9 cellular contexts compared by ENCODE assay signal in the genomic region with DNA sequence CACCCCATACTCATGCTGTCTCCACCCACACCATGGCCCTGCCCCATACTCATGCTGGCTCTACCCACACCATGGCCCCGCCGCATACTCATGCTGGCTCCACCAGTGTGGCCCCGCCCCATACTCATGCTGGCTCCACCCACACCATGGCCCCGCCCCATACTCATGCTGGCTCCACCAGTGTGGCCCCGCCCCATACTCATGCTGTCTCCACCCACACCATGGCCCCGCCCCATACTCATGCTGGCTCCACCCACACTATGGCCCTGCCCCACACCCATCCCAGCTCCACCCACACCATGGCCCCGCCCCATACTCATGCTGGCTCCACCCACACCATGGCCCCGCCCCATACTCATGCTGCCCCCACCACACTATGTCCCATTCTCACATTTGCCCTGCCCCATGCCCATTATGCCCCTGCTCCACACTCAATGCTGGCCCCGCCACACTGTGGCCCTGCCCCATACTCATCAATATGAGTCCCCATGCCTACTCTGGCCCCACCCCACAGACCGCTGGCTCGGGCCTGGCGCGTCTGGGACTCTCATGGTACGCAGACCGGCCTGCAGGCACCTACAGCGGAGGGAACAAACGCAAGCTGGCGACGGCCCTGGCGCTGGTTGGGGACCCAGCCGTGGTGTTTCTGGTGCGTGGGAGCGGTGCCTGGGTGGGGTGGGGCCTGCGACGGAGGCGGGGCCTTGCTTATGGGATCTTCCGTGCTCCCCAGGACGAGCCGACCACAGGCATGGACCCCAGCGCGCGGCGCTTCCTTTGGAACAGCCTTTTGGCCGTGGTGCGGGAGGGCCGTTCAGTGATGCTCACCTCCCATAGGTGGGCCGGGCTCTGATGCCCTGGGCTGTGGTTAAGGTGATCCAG. TPM values are rescaled to one million over a fixed set of nuclear protein-coding genes. Genes with fewer than 3 reads are reported as not detected.
DNase-seq lines count a peak whose midpoint lies in the region; ATAC-seq and TF ChIP-seq lines count a peak whose summit lies in the region.
"Had no signal": no experiment of that assay in that cellular context is flagged by ENCODE, and none has a peak within 500 bp of the region (broad histone marks: within the 10 kb centered on the region; RNA-seq: fewer than 3 reads in every experiment).

No MANE protein-coding gene starts in this region.

- no peaks in the 10 kb centered on the region for H3K9me3 ChIP-seq in CD4-positive, alpha-beta T cell (ENCODE audit: control insufficient read depth, low read length)

- peak in 6 of 10 experiments; percentile 36 to 79 (median 64) for DNase-seq in CD4-positive, alpha-beta T cell
- DNase-seq in HFFc6, result peak; percentile 25
- DNase-seq in activated CD4-positive, alpha-beta T cell treated with anti-CD3 and anti-CD28 coated beads, Interleukin-2, amount 10 ng/mL, durations not matched to agents 24 days and 14 days, result peak; percentile 93
- no peak for DNase-seq in foreskin keratinocyte
- DNase-seq in cerebellar nuclear complex (lab: John Stamatoyannopoulos, UW), result no peak
- DNase-seq in pons (ENCODE audit: low spot score), result no peak
- no peak for DNase-seq in AG08395 (ENCODE audit: low spot score)
- DNase-seq in GF-D8 (lab: John Stamatoyannopoulos, UW), result no peak
- DNase-seq: DMS79 had no signal

- peaks cover 41% of the 10 kb centered on the region for H3K4me1 Mint-ChIP-seq in CD4-positive, alpha-beta T cell (ENCODE audit: low read depth)
- H3K4me1 Mint-ChIP-seq in HFFc6 (ENCODE audit: low read depth), result no peaks in the 10 kb centered on the region
- peaks cover 22% of the 10 kb centered on the region for H3K4me1 Mint-ChIP-seq in activated CD4-positive, alpha-beta T cell treated with anti-CD3 and anti-CD28 coated beads, Interleukin-2, amount 10 ng/mL, durations not matched to agents 24 days and 14 days

- H3K27ac ChIP-seq in CD4-positive, alpha-beta T cell (ENCODE audit: low read depth, low read length), result no peak overlapping the region
- no peak overlapping the region for H3K27ac ChIP-seq in foreskin keratinocyte

- H3K4me1 ChIP-seq in foreskin keratinocyte, result peaks cover 14% of the 10 kb centered on the region

- no peak for TF ChIP-seq CTCF in CD4-positive, alpha-beta T cell (IDR thresholded peaks at IDR 0.05)
- TF ChIP-seq CTCF in HFFc6 (IDR thresholded peaks at IDR 0.05) (no peak), foreskin keratinocyte (conservative IDR thresholded peaks at IDR 0.05) (no peak)

- CTCF ChIA-PET in CD4-positive, alpha-beta T cell (lab: Charles Lee), result no interaction called here

- H3K27ac Mint-ChIP-seq in CD4-positive, alpha-beta T cell, result peak overlapping the region; percentile 44
- no peak overlapping the region for H3K27ac Mint-ChIP-seq in HFFc6
- no peak overlapping the region for H3K27ac Mint-ChIP-seq in activated CD4-positive, alpha-beta T cell treated with anti-CD3 and anti-CD28 coated beads, Interleukin-2, amount 10 ng/mL, durations not matched to agents 24 days and 14 days

- ATAC-seq in CD4-positive, alpha-beta T cell (ENCODE audit: poor library complexity), result peak; percentile 21
- ATAC-seq in foreskin keratinocyte, result peak; percentile 23

- intact Hi-C loops in CD4-positive, alpha-beta T cell (cut with DNase I, micrococcal nuclease), result no loop called here
- intact Hi-C loops in activated CD4-positive, alpha-beta T cell treated with anti-CD3 and anti-CD28 coated beads, Interleukin-2, amount 10 ng/mL, durations not matched to agents 24 days and 14 days (cut with micrococcal nuclease), result no loop called here

- no peaks in the 10 kb centered on the region for H3K27me3 Mint-ChIP-seq in CD4-positive, alpha-beta T cell
- peaks cover 5% of the 10 kb centered on the region for H3K27me3 Mint-ChIP-seq in HFFc6 (ENCODE audit: insufficient read depth)
- H3K27me3 Mint-ChIP-seq in activated CD4-positive, alpha-beta T cell treated with anti-CD3 and anti-CD28 coated beads, Interleukin-2, amount 10 ng/mL, durations not matched to agents 24 days and 14 days, result no peaks in the 10 kb centered on the region

- POLR2A ChIA-PET in CD4-positive, alpha-beta T cell (lab: Charles Lee), result interaction anchor here (21.0 kb wide), 1 partner anchor 19 kb away, joined by 1253 read pairs; no protein-coding TSS in a partner anchor

- H3K36me3 Mint-ChIP-seq in CD4-positive, alpha-beta T cell (ENCODE audit: low read depth), result peaks cover 25% of the 10 kb centered on the region
- no peaks in the 10 kb centered on the region; the same call in 1 of the 2 replicates for H3K36me3 Mint-ChIP-seq in HFFc6 (ENCODE audit: low read depth)
- no peaks in the 10 kb centered on the region for H3K36me3 Mint-ChIP-seq in activated CD4-positive, alpha-beta T cell treated with anti-CD3 and anti-CD28 coated beads, Interleukin-2, amount 10 ng/mL, durations not matched to agents 24 days and 14 days (ENCODE audit: low read depth)

- H3K9me3 Mint-ChIP-seq in CD4-positive, alpha-beta T cell, result no peaks in the 10 kb centered on the region
- peaks cover 3% of the 10 kb centered on the region; the same call in 1 of the 2 replicates for H3K9me3 Mint-ChIP-seq in HFFc6
- H3K9me3 Mint-ChIP-seq in activated CD4-positive, alpha-beta T cell treated with anti-CD3 and anti-CD28 coated beads, Interleukin-2, amount 10 ng/mL, durations not matched to agents 24 days and 14 days, result no peaks in the 10 kb centered on the region

- no peaks in the 10 kb centered on the region for H3K27me3 ChIP-seq in CD4-positive, alpha-beta T cell (ENCODE audit: control insufficient read depth, insufficient read depth, low read length)
- H3K27me3 ChIP-seq in foreskin keratinocyte, result peaks cover 5% of the 10 kb centered on the region

- H3K4me3 Mint-ChIP-seq in CD4-positive, alpha-beta T cell, result no peak overlapping the region
- no peak overlapping the region for H3K4me3 Mint-ChIP-seq in HFFc6
- no peak overlapping the region for H3K4me3 Mint-ChIP-seq in activated CD4-positive, alpha-beta T cell treated with anti-CD3 and anti-CD28 coated beads, Interleukin-2, amount 10 ng/mL, durations not matched to agents 24 days and 14 days

RNA-seq across cellular contexts. Expression of a gene that starts 3.7 kb away (rescaled TPM):
- 100 to 1,000 TPM; 861 to 878 TPM for total RNA-seq in CD4-positive, alpha-beta T cell
- total RNA-seq in HFFc6 (2021; fragmentation: NEBNext Ultra II Directional; extraction: Animal tissue kit (Norgen Biotek cat#: 25700)), result under 1 TPM; 0.28 to 0.74 (median 0.60) TPM
- total RNA-seq in activated CD4-positive, alpha-beta T cell treated with anti-CD3 and anti-CD28 coated beads, Interleukin-2, amount 10 ng/mL, durations not matched to agents 24 days and 14 days, result 176 and 183 TPM in 2 replicates
- total RNA-seq in foreskin keratinocyte, result 4.5 and 5.5 TPM in 2 replicates
- 4.0 and 4.6 TPM in 2 replicates for polyA plus RNA-seq in foreskin keratinocyte

RNA-seq across cellular contexts. Expression of a gene that starts 23.4 kb away (rescaled TPM):
- total RNA-seq in CD4-positive, alpha-beta T cell, result 100 to 1,000 TPM; 114 to 118 TPM
- 1 to 10 TPM; 4.6 to 8.1 (median 6.6) TPM for total RNA-seq in HFFc6 (2021; fragmentation: NEBNext Ultra II Directional; extraction: Animal tissue kit (Norgen Biotek cat#: 25700))
- total RNA-seq in activated CD4-positive, alpha-beta T cell treated with anti-CD3 and anti-CD28 coated beads, Interleukin-2, amount 10 ng/mL, durations not matched to agents 24 days and 14 days, result 15.8 TPM in 2 replicates
- 15.2 and 17.6 TPM in 2 replicates for total RNA-seq in foreskin keratinocyte
- polyA plus RNA-seq in foreskin keratinocyte, result 9.6 and 11.3 TPM in 2 replicates

RNA-seq across cellular contexts. Expression of a gene that starts 31.9 kb away (rescaled TPM):
- total RNA-seq in CD4-positive, alpha-beta T cell, result 10 to 100 TPM; 45.8 to 49.0 TPM
- 100 to 1,000 TPM; 224 to 289 (median 250) TPM for total RNA-seq in HFFc6 (2021; fragmentation: NEBNext Ultra II Directional; extraction: Animal tissue kit (Norgen Biotek cat#: 25700))
- 273 and 274 TPM in 2 replicates for total RNA-seq in activated CD4-positive, alpha-beta T cell treated with anti-CD3 and anti-CD28 coated beads, Interleukin-2, amount 10 ng/mL, durations not matched to agents 24 days and 14 days
- total RNA-seq in foreskin keratinocyte, result 148 and 163 TPM in 2 replicates
- 313 and 314 TPM in 2 replicates for polyA plus RNA-seq in foreskin keratinocyte

RNA-seq across cellular contexts. Expression of a gene that starts 36.9 kb away (rescaled TPM):
- 100 to 1,000 TPM; 307 to 318 TPM for total RNA-seq in CD4-positive, alpha-beta T cell
- 100 to 1,000 TPM; 483 to 579 (median 507) TPM for total RNA-seq in HFFc6 (2021; fragmentation: NEBNext Ultra II Directional; extraction: Animal tissue kit (Norgen Biotek cat#: 25700))
- 112 TPM in 2 replicates for total RNA-seq in activated CD4-positive, alpha-beta T cell treated with anti-CD3 and anti-CD28 coated beads, Interleukin-2, amount 10 ng/mL, durations not matched to agents 24 days and 14 days
- total RNA-seq in foreskin keratinocyte, result 352 and 355 TPM in 2 replicates
- polyA plus RNA-seq in foreskin keratinocyte, result 297 and 299 TPM in 2 replicates

RNA-seq across cellular contexts. Expression of a gene that starts 40.5 kb away (rescaled TPM):
- total RNA-seq in CD4-positive, alpha-beta T cell, result 100 to 1,000 TPM; 174 to 175 TPM
- 100 to 1,000 TPM; 193 to 237 (median 223) TPM for total RNA-seq in HFFc6 (2021; fragmentation: NEBNext Ultra II Directional; extraction: Animal tissue kit (Norgen Biotek cat#: 25700))
- total RNA-seq in activated CD4-positive, alpha-beta T cell treated with anti-CD3 and anti-CD28 coated beads, Interleukin-2, amount 10 ng/mL, durations not matched to agents 24 days and 14 days, result 225 and 239 TPM in 2 replicates
- total RNA-seq in foreskin keratinocyte, result 237 and 247 TPM in 2 replicates
- polyA plus RNA-seq in foreskin keratinocyte, result 377 and 403 TPM in 2 replicates

Comparison
In these comparisons a context has a peak if more than half of its experiments do, and no peak if none do; other contexts are left out.
1. DNase-seq: peak in CD4-positive, alpha-beta T cell (6 of 10), HFFc6 (single experiment) and activated CD4-positive, alpha-beta T cell treated with anti-CD3 and anti-CD28 coated beads, Interleukin-2, amount 10 ng/mL, durations not matched to agents 24 days and 14 days (single experiment); none in foreskin keratinocyte (0 of 2), cerebellar nuclear complex (0 of 2), pons (single experiment), AG08395 (single experiment) and GF-D8 (single experiment).
2. RNA of a gene that starts 3.7 kb away (total RNA-seq): 861 to 878 TPM in CD4-positive, alpha-beta T cell and 176 to 183 TPM in activated CD4-positive, alpha-beta T cell treated with anti-CD3 and anti-CD28 coated beads, Interleukin-2, amount 10 ng/mL, durations not matched to agents 24 days and 14 days; 4.5 to 5.5 TPM in foreskin keratinocyte and 0.28 to 0.74 TPM in HFFc6; every median in the first group is over 10 times any median in the second.